Comparison of ENCODE assay signal across 1 cellular context in the genomic region with DNA sequence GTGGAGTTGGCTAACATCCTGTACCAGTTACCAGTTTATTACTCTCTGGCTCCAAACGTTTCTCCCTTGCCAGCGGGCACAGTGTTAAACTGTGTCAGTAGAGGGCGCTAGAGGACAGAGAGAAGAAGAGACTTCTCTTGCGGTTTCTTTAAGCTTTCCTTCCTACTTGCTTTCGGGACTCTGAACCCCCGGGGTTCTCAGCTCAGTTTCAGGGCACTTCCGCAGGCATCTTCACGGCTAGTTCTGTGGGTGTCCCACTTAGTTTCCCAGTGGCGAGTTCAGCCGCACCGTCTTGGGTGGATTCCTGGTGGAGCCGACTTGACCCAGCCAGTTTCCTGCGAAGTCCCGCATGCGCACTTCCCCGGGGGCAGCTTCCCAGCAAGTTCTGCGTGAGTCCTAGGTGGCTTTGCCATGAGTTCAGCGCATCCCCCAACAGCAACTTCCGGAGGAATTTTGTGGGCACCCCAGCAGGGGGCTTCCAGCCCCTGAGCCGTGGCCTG.
TF ChIP-seq lines count a peak whose summit lies in the region.

No MANE protein-coding gene starts in this region.

TF ChIP-seq in HEK293, 187 proteins besides CTCF, POLR2A, EP300 and RAD21 (continued from another document):
- TF ChIP-seq GLI4 (tag by site-specific recombination; IDR thresholded peaks at IDR 0.05), result no peak
- no peak for TF ChIP-seq TCF7L2 (IDR thresholded peaks at IDR 0.05; ENCODE audit: borderline replicate concordance, low read depth, low read length)
- peak; percentile 90 for TF ChIP-seq ZNF341 (tag by site-specific recombination; IDR thresholded peaks at IDR 0.05; ENCODE audit: low read depth)
- TF ChIP-seq ZBTB20 (tag by site-specific recombination; IDR thresholded peaks at IDR 0.05), result no peak
- peak; percentile 92 for TF ChIP-seq ZNF654 (tag by site-specific recombination; IDR thresholded peaks at IDR 0.05; ENCODE audit: low read depth)
- TF ChIP-seq KLF17 (tag by site-specific recombination; IDR thresholded peaks at IDR 0.05), result no peak
- TF ChIP-seq ZNF266 (tag by site-specific recombination; IDR thresholded peaks at IDR 0.05; ENCODE audit: low read depth), result no peak
- TF ChIP-seq ZNF335 (tag by site-specific recombination; conservative IDR thresholded peaks at IDR 0.05), result peak; percentile 68; the same call in 1 of the 2 replicates
- TF ChIP-seq ZNF549 (tag by site-specific recombination; IDR thresholded peaks at IDR 0.05), result no peak
- TF ChIP-seq ZNF350 (tag by site-specific recombination; IDR thresholded peaks at IDR 0.05), result no peak
- peak; percentile 37; the same call in 1 of the 2 replicates for TF ChIP-seq SP7 (tag by site-specific recombination; IDR thresholded peaks at IDR 0.05)
- TF ChIP-seq, protein P1, sequence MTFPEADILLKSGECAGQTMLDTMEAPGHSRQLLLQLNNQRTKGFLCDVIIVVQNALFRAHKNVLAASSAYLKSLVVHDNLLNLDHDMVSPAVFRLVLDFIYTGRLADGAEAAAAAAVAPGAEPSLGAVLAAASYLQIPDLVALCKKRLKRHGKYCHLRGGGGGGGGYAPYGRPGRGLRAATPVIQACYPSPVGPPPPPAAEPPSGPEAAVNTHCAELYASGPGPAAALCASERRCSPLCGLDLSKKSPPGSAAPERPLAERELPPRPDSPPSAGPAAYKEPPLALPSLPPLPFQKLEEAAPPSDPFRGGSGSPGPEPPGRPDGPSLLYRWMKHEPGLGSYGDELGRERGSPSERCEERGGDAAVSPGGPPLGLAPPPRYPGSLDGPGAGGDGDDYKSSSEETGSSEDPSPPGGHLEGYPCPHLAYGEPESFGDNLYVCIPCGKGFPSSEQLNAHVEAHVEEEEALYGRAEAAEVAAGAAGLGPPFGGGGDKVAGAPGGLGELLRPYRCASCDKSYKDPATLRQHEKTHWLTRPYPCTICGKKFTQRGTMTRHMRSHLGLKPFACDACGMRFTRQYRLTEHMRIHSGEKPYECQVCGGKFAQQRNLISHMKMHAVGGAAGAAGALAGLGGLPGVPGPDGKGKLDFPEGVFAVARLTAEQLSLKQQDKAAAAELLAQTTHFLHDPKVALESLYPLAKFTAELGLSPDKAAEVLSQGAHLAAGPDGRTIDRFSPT (tag by site-specific recombination; IDR thresholded peaks at IDR 0.05), result peak; percentile 49; the same call in 1 of the 2 replicates
